17 cellular contexts compared by ENCODE assay signal in genomic region chr16:69514366-69514765, GRCh38. TPM values are rescaled to one million over a fixed set of nuclear protein-coding genes. Genes with fewer than 3 reads are reported as not detected.
DNase-seq lines count a peak whose midpoint lies in the region; ATAC-seq and TF ChIP-seq lines count a peak whose summit lies in the region.
"Had no signal": no experiment of that assay in that cellular context is flagged by ENCODE, and none has a peak within 500 bp of the region (broad histone marks: within the 10 kb centered on the region; RNA-seq: fewer than 3 reads in every experiment).

No MANE protein-coding gene starts in this region.

- no peak overlapping the region for H3K4me3 ChIP-seq in left lung
- H3K4me3 ChIP-seq: uterus had no signal

- H3K4me1 Mint-ChIP-seq in CD14-positive monocyte = peaks cover 49% of the 10 kb centered on the region
- H3K4me1 Mint-ChIP-seq in HFFc6 (ENCODE audit: low read depth) = peaks cover 37% of the 10 kb centered on the region
- H3K4me1 Mint-ChIP-seq: immature natural killer cell had no signal

- H3K36me3 Mint-ChIP-seq in CD14-positive monocyte (peaks cover 0 to 6% of the 10 kb centered on the region in 2 donors), HFFc6 (ENCODE audit: low read depth) (peaks cover 16% of the 10 kb centered on the region; the same call in 1 of the 2 replicates)

- intact Hi-C loops in CD14-positive monocyte (cut with micrococcal nuclease) (loop anchor here in 1 of 2 donors (2.0 to 5.0 kb wide), 2 partner anchors 16 to 48 kb away; no protein-coding TSS in a partner anchor), left lung (cut with DNase I) (no loop called here)

- H3K36me3 ChIP-seq in left lung = no peaks in the 10 kb centered on the region
- H3K36me3 ChIP-seq: uterus had no signal

- ATAC-seq in left lung = peak; percentile 60
- ATAC-seq in HG02981 (IDR thresholded peaks at IDR 0.05; ENCODE audit: unreplicated experiment) = no peak
- ATAC-seq in HG02885 (IDR thresholded peaks at IDR 0.05; ENCODE audit: poor library complexity, unreplicated experiment) = no peak

- no peak for TF ChIP-seq CTCF in CD14-positive monocyte (IDR thresholded peaks at IDR 0.05)
- TF ChIP-seq CTCF in HFFc6 (IDR thresholded peaks at IDR 0.05) = no peak
- no peak for TF ChIP-seq CTCF in left lung (IDR thresholded peaks at IDR 0.05)

- H3K27ac Mint-ChIP-seq in CD14-positive monocyte = peak overlapping the region; percentile 33 to 97 (median 88)
- H3K27ac Mint-ChIP-seq in HFFc6 = peak overlapping the region; percentile 72; the same call in 1 of the 2 replicates
- H3K27ac Mint-ChIP-seq: activated T-helper 2 cell treated with anti-CD3 and anti-CD28 coated beads, Interferon-gamma antibody, Interleukin-2, Interleukin-4, amounts not matched to agents 10 μg/mL and 5 μg/mL and 100 μg/mL, durations not matched to agents 14 hours and 24 hours and 36 hours; immature natural killer cell had no signal

- H3K27ac ChIP-seq in left lung = no peak overlapping the region
- H3K27ac ChIP-seq: KMS-11, uterus had no signal

- H3K27me3 ChIP-seq in left lung = no peaks in the 10 kb centered on the region
- H3K27me3 ChIP-seq: uterus had no signal

- H3K9me3 ChIP-seq in left lung = no peaks in the 10 kb centered on the region
- H3K9me3 ChIP-seq: uterus had no signal

- H3K9me3 Mint-ChIP-seq in CD14-positive monocyte = peaks cover 0 to 9% (median 3%) of the 10 kb centered on the region in 7 donors
- peaks cover 6% of the 10 kb centered on the region for H3K9me3 Mint-ChIP-seq in HFFc6
- H3K9me3 Mint-ChIP-seq: activated T-helper 2 cell treated with anti-CD3 and anti-CD28 coated beads, Interferon-gamma antibody, Interleukin-2, Interleukin-4, amounts not matched to agents 10 μg/mL and 5 μg/mL and 100 μg/mL, durations not matched to agents 14 hours and 24 hours and 36 hours had no signal

- peaks cover 9 to 18% (median 13%) of the 10 kb centered on the region in 3 donors for H3K27me3 Mint-ChIP-seq in CD14-positive monocyte (ENCODE audit: low read depth in 3 of 3)
- peaks cover 4% of the 10 kb centered on the region; the same call in 1 of the 2 replicates for H3K27me3 Mint-ChIP-seq in HFFc6 (ENCODE audit: insufficient read depth)

- DNase-seq in CD14-positive monocyte (ENCODE audit: low spot score) (peak; percentile 60), HFFc6 (no peak), RPMI7951 (ENCODE audit: low read depth) (peak; percentile 71), left lung (no peak)
- no peak for DNase-seq in stimulated activated CD4-positive, alpha-beta T cell treated with anti-CD3 and anti-CD28 coated beads, Interleukin-4, amount 100 ng/mL, for 24 hours
- DNase-seq in activated CD4-positive, alpha-beta T cell treated with anti-CD3 and anti-CD28 coated beads for 1 hour = no peak
- DNase-seq: activated CD4-positive, CD25-positive, alpha-beta regulatory T cell; glutamatergic neuron; immature natural killer cell; NCI-H1694; NCI-H446 treated with DMSO at 0.1 percent for 48 hours; small intestine; uterus had no signal

- peak overlapping the region in 1 of 2 donors; percentile 77 for H3K4me3 Mint-ChIP-seq in CD14-positive monocyte
- H3K4me3 Mint-ChIP-seq in HFFc6 = peak overlapping the region; percentile 18; the same call in 1 of the 2 replicates
- H3K4me3 Mint-ChIP-seq: immature natural killer cell had no signal

- peaks cover 0 to 23% of the 10 kb centered on the region in 2 donors for H3K4me1 ChIP-seq in left lung
- H3K4me1 ChIP-seq: uterus had no signal

RNA-seq across cellular contexts. Expression of gene NFAT5, which starts 51.4 kb away (rescaled TPM):
- 1 to 10 TPM; 2.4 to 2.5 TPM for polyA plus RNA-seq in CD14-positive monocyte
- total RNA-seq in HFFc6 (2021; fragmentation: NEBNext Ultra II Directional; extraction: Animal tissue kit (Norgen Biotek cat#: 25700)) = 100 to 1,000 TPM in 1 of 6 experiments, 10 to 100 TPM in 5; 52.0 to 114 (median 63.7) TPM
- total RNA-seq in RPMI7951 (2014; rRNA removed; shearing (Covaris generic)) = 10.7 and 11.9 TPM in 2 replicates
- total RNA-seq in left lung = 10 to 100 TPM; 44.8 to 53.5 TPM

Comparison
In these comparisons a context has a peak if more than half of its experiments do, and no peak if none do; other contexts are left out.
1. DNase-seq: peak in CD14-positive monocyte (single experiment) and RPMI7951 (single experiment); none in HFFc6 (single experiment), left lung (0 of 2), stimulated activated CD4-positive, alpha-beta T cell treated with anti-CD3 and anti-CD28 coated beads, Interleukin-4, amount 100 ng/mL, for 24 hours (single experiment) and activated CD4-positive, alpha-beta T cell treated with anti-CD3 and anti-CD28 coated beads for 1 hour (single experiment).